In the genomic region with DNA sequence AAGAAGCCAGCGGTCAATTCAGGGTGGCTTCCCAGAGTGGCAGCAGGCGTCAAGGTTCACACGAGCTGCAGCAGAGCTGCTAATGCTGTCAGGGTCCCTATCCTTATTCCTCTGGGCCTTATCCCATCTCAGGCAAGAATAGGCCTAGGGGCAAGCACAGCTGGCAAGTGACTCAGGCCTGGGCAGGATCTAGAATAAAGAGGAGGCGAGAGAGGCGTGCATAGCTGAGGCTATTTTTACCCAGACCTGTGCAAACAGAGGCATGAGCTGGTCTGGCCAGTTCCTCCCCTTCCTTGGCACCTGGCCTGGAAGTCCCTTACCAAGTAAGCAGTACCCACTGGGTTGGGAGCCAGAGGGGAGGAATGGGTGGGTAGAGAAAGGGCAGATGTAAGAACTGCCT, we compare ENCODE assay signal across 8 cellular contexts. TPM values are rescaled to one million over a fixed set of nuclear protein-coding genes. Genes with fewer than 3 reads are reported as not detected.
DNase-seq lines count a peak whose midpoint lies in the region; ATAC-seq and TF ChIP-seq lines count a peak whose summit lies in the region.

No MANE protein-coding gene starts in this region.

- no peaks in the 10 kb centered on the region for H3K9me3 ChIP-seq in PC-3 (ENCODE audit: low read length)
- H3K9me3 ChIP-seq in left ventricle myocardium inferior (replicated peaks), result no peaks in the 10 kb centered on the region

- no peaks in the 10 kb centered on the region for H3K27me3 ChIP-seq in PC-3 (ENCODE audit: low read length)
- H3K27me3 ChIP-seq in left ventricle myocardium inferior (ENCODE audit: low read depth), result no peaks in the 10 kb centered on the region

- POLR2A ChIA-PET in PC-3 (lab: Charles Lee; ENCODE audit: unreplicated experiment), result interaction anchor here (0.8 kb wide), 1 partner anchor 12 kb away, joined by 4 read pairs; the partner anchor contains the start of gene VIPR1

- TF ChIP-seq CTCF in PC-3 (conservative IDR thresholded peaks at IDR 0.05; ENCODE audit: low read depth, low read length) (no peak), left ventricle myocardium inferior (IDR thresholded peaks at IDR 0.05; ENCODE audit: borderline replicate concordance) (no peak)

- H3K9me2 ChIP-seq in PC-3 (replicated peaks; ENCODE audit: low read length), result no peaks in the 10 kb centered on the region

- no peaks in the 10 kb centered on the region for H3F3A ChIP-seq in PC-3 (ENCODE audit: low read length, unreplicated experiment)

- H3K36me3 ChIP-seq in PC-3 (ENCODE audit: low read depth, low read length) (no peaks in the 10 kb centered on the region), left ventricle myocardium inferior (no peaks in the 10 kb centered on the region)

- no peaks in the 10 kb centered on the region for H4K20me1 ChIP-seq in PC-3 (ENCODE audit: low read length)

- intact Hi-C loops in PC-3 (cut with micrococcal nuclease), result loop anchor here (1.0 kb wide), 1 partner anchor 14 kb away; no protein-coding TSS in a partner anchor
- intact Hi-C loops in left ventricle myocardium inferior (cut with micrococcal nuclease), result no loop called here

- H2AFZ ChIP-seq in PC-3 (ENCODE audit: low read length), result no peak overlapping the region

- CTCF ChIA-PET in PC-3 (lab: Charles Lee), result interaction anchor here (0.5 to 0.6 kb wide), 3 partner anchors 13 to 269 kb away, joined by 3 to 4 read pairs (median 3); no protein-coding TSS in a partner anchor

- H3K4me1 ChIP-seq in PC-3 (ENCODE audit: insufficient read depth, low read length) (peaks cover 24% of the 10 kb centered on the region), left ventricle myocardium inferior (peaks cover 23% of the 10 kb centered on the region)

- no peaks in the 10 kb centered on the region for H3K79me2 ChIP-seq in PC-3 (ENCODE audit: low read length)

- ATAC-seq in GM19025 (IDR thresholded peaks at IDR 0.05; ENCODE audit: low read depth, unreplicated experiment) (peak; percentile 99), HG03095 (IDR thresholded peaks at IDR 0.05; ENCODE audit: unreplicated experiment) (peak; percentile 98), PC-3 (peak; percentile 100)

- DNase-seq in A172 (ENCODE audit: low spot score) (peak; percentile 42), PC-3 (peak; percentile 96), left ventricle myocardium inferior (peak; percentile 38), activated gamma-delta T cell treated with Interleukin-2 at 50 U/mL for 16 hours (no peak), cerebellar nuclear complex (lab: John Stamatoyannopoulos, UW) (no peak)
- DNase-seq in effector CD4-positive, alpha-beta T cell, result no peak

- peak overlapping the region; percentile 27; the same call in 1 of the 2 replicates for H3K9ac ChIP-seq in PC-3 (ENCODE audit: low read length)

- H3K27ac ChIP-seq in PC-3 (ENCODE audit: low read length) (peak overlapping the region; percentile 67), left ventricle myocardium inferior (replicated peaks) (peak overlapping the region; percentile 66)

- H3K4me2 ChIP-seq in PC-3 (ENCODE audit: low read length), result peak overlapping the region; percentile 50

- no TSS peak for BruUV-seq in PC-3 (replicated peaks; lab: Mats Ljungman, UMichigan)

- H3K4me3 ChIP-seq in PC-3 (ENCODE audit: low read length) (no peak overlapping the region), left ventricle myocardium inferior (no peak overlapping the region)

RNA-seq across cellular contexts. Expression of gene VIPR1, which starts 12.2 kb away (rescaled TPM):
- not detected in 2 replicates for total RNA-seq in A172 (2014; rRNA removed; shearing (Covaris generic))
- 3.7 and 7.0 TPM in 2 replicates for total RNA-seq in PC-3 (2014; rRNA removed)
- 1.7 TPM for total RNA-seq in left ventricle myocardium inferior

Comparison
In these comparisons a context has a peak if more than half of its experiments do, and no peak if none do; other contexts are left out.
1. DNase-seq: peak in A172 (single experiment), PC-3 (single experiment) and left ventricle myocardium inferior (single experiment); none in activated gamma-delta T cell treated with Interleukin-2 at 50 U/mL for 16 hours (single experiment), cerebellar nuclear complex (0 of 2) and effector CD4-positive, alpha-beta T cell (single experiment).
2. Peak in every context shown above with its lines, with median percentiles within 50 percentile points of each other: ATAC-seq.